In genomic region chr4:186999676-187000075, GRCh38 we compare ENCODE assay signal across 17 cellular contexts.
DNase-seq lines count a peak whose midpoint lies in the region; ATAC-seq and TF ChIP-seq lines count a peak whose summit lies in the region.
"Had no signal": no experiment of that assay in that cellular context is flagged by ENCODE, and none has a peak within 500 bp of the region (broad histone marks: within the 10 kb centered on the region; RNA-seq: fewer than 3 reads in every experiment).

No MANE protein-coding gene starts in this region.

- peaks cover 7% of the 10 kb centered on the region for H3K4me1 ChIP-seq in adipocyte (ENCODE audit: control insufficient read depth, insufficient read depth, low read length)
- H3K4me1 ChIP-seq: A549 had no signal

- no peaks in the 10 kb centered on the region for H3K9me3 ChIP-seq in adipocyte (ENCODE audit: control insufficient read depth, low read length)
- H3K9me3 ChIP-seq: A549 had no signal

- no peak for TF ChIP-seq CTCF in fibroblast of pulmonary artery (IDR thresholded peaks at IDR 0.05; ENCODE audit: low read length, missing control alignments)

- H3K27me3 ChIP-seq in adipocyte (replicated peaks; ENCODE audit: control insufficient read depth, insufficient read depth, low read length): no peaks in the 10 kb centered on the region

- H3K36me3 ChIP-seq in adipocyte (ENCODE audit: control insufficient read depth, insufficient read depth, low read length, severe bottlenecking): no peaks in the 10 kb centered on the region

- peak; percentile 44 for DNase-seq in EH (ENCODE audit: low read depth)
- DNase-seq in adipocyte (ENCODE audit: low read depth): peak; percentile 19
- peak; percentile 25 for DNase-seq in fibroblast of pulmonary artery (ENCODE audit: low read depth)
- DNase-seq in foreskin melanocyte: no peak
- no peak for DNase-seq in SK-N-DZ (ENCODE audit: low spot score)
- DNase-seq: AML-193; C1 segment of cervical spinal cord; Calu3; CD4-positive, alpha-beta T cell; DMS 273 treated with DMSO at 0.1 percent for 48 hours; DMS79; EL; HCEC 1CT; HFFc6 had no signal

- no peak for ATAC-seq in GM18858 (IDR thresholded peaks at IDR 0.05; ENCODE audit: unreplicated experiment)
- ATAC-seq: A549, K562 had no signal

- H3K9ac ChIP-seq in adipocyte (ENCODE audit: low read length): no peak overlapping the region

- peak overlapping the region; percentile 33 for H3K4me3 ChIP-seq in adipocyte (ENCODE audit: low read length)
- H3K4me3 ChIP-seq in fibroblast of pulmonary artery (replicated peaks; ENCODE audit: low read depth, low read length): no peak overlapping the region
- H3K4me3 ChIP-seq: A549, K562 had no signal

Comparison
In these comparisons a context has a peak if more than half of its experiments do, and no peak if none do; other contexts are left out.
1. DNase-seq: peak in EH (single experiment), adipocyte (single experiment) and fibroblast of pulmonary artery (single experiment); none in foreskin melanocyte (single experiment) and SK-N-DZ (single experiment).